Comparison of ENCODE assay signal across 1 cellular context in genomic region chr3:111978833-111979688, GRCh38.
TF ChIP-seq lines count a peak whose summit lies in the region.

TSS of gene ABHD10 (plus strand) at chr3:111979026. CDS start at chr3:111979062, 36 bp downstream.

TF ChIP-seq in K562, 482 proteins besides CTCF, POLR2A, EP300 and RAD21 (continued from another document):
- TF ChIP-seq, protein P1, sequence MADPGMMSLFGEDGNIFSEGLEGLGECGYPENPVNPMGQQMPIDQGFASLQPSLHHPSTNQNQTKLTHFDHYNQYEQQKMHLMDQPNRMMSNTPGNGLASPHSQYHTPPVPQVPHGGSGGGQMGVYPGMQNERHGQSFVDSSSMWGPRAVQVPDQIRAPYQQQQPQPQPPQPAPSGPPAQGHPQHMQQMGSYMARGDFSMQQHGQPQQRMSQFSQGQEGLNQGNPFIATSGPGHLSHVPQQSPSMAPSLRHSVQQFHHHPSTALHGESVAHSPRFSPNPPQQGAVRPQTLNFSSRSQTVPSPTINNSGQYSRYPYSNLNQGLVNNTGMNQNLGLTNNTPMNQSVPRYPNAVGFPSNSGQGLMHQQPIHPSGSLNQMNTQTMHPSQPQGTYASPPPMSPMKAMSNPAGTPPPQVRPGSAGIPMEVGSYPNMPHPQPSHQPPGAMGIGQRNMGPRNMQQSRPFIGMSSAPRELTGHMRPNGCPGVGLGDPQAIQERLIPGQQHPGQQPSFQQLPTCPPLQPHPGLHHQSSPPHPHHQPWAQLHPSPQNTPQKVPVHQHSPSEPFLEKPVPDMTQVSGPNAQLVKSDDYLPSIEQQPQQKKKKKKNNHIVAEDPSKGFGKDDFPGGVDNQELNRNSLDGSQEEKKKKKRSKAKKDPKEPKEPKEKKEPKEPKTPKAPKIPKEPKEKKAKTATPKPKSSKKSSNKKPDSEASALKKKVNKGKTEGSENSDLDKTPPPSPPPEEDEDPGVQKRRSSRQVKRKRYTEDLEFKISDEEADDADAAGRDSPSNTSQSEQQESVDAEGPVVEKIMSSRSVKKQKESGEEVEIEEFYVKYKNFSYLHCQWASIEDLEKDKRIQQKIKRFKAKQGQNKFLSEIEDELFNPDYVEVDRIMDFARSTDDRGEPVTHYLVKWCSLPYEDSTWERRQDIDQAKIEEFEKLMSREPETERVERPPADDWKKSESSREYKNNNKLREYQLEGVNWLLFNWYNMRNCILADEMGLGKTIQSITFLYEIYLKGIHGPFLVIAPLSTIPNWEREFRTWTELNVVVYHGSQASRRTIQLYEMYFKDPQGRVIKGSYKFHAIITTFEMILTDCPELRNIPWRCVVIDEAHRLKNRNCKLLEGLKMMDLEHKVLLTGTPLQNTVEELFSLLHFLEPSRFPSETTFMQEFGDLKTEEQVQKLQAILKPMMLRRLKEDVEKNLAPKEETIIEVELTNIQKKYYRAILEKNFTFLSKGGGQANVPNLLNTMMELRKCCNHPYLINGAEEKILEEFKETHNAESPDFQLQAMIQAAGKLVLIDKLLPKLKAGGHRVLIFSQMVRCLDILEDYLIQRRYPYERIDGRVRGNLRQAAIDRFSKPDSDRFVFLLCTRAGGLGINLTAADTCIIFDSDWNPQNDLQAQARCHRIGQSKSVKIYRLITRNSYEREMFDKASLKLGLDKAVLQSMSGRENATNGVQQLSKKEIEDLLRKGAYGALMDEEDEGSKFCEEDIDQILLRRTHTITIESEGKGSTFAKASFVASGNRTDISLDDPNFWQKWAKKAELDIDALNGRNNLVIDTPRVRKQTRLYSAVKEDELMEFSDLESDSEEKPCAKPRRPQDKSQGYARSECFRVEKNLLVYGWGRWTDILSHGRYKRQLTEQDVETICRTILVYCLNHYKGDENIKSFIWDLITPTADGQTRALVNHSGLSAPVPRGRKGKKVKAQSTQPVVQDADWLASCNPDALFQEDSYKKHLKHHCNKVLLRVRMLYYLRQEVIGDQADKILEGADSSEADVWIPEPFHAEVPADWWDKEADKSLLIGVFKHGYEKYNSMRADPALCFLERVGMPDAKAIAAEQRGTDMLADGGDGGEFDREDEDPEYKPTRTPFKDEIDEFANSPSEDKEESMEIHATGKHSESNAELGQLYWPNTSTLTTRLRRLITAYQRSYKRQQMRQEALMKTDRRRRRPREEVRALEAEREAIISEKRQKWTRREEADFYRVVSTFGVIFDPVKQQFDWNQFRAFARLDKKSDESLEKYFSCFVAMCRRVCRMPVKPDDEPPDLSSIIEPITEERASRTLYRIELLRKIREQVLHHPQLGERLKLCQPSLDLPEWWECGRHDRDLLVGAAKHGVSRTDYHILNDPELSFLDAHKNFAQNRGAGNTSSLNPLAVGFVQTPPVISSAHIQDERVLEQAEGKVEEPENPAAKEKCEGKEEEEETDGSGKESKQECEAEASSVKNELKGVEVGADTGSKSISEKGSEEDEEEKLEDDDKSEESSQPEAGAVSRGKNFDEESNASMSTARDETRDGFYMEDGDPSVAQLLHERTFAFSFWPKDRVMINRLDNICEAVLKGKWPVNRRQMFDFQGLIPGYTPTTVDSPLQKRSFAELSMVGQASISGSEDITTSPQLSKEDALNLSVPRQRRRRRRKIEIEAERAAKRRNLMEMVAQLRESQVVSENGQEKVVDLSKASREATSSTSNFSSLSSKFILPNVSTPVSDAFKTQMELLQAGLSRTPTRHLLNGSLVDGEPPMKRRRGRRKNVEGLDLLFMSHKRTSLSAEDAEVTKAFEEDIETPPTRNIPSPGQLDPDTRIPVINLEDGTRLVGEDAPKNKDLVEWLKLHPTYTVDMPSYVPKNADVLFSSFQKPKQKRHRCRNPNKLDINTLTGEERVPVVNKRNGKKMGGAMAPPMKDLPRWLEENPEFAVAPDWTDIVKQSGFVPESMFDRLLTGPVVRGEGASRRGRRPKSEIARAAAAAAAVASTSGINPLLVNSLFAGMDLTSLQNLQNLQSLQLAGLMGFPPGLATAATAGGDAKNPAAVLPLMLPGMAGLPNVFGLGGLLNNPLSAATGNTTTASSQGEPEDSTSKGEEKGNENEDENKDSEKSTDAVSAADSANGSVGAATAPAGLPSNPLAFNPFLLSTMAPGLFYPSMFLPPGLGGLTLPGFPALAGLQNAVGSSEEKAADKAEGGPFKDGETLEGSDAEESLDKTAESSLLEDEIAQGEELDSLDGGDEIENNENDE (IDR thresholded peaks at IDR 0.05; ENCODE audit: low read depth, low read length), result no peak
- TF ChIP-seq NR3C1 (CRISPR knock-in tag; IDR thresholded peaks at IDR 0.05), result no peak
- TF ChIP-seq TAF7 (tag; IDR thresholded peaks at IDR 0.05), result no peak
- no peak for TF ChIP-seq NFIC (IDR thresholded peaks at IDR 0.05)
- TF ChIP-seq ESRRA (IDR thresholded peaks at IDR 0.05; ENCODE audit: borderline replicate concordance, low read depth), result no peak
- TF ChIP-seq PHF21A (IDR thresholded peaks at IDR 0.05; ENCODE audit: borderline replicate concordance, low read depth), result no peak
- no peak for TF ChIP-seq TCFL5 (CRISPR knock-in tag; conservative IDR thresholded peaks at IDR 0.05)
- no peak for TF ChIP-seq FUS (optimal IDR thresholded peaks at IDR 0.05; ENCODE audit: low read depth, low read length)
- no peak for TF ChIP-seq MCM3 (IDR thresholded peaks at IDR 0.05)
- no peak for TF ChIP-seq HMGXB4 (CRISPR knock-in tag; IDR thresholded peaks at IDR 0.05)
- TF ChIP-seq HLTF (IDR thresholded peaks at IDR 0.05), result no peak
- TF ChIP-seq PRMT5 (CRISPR knock-in tag; IDR thresholded peaks at IDR 0.05), result no peak
- TF ChIP-seq BCL6 (CRISPR knock-in tag; IDR thresholded peaks at IDR 0.05), result no peak
- TF ChIP-seq ETV1 (tag; conservative IDR thresholded peaks at IDR 0.05; ENCODE audit: low read depth), result no peak
- no peak for TF ChIP-seq HMG20A (CRISPR knock-in tag; conservative IDR thresholded peaks at IDR 0.05)
- TF ChIP-seq TEAD1 (CRISPR knock-in tag; IDR thresholded peaks at IDR 0.05), result no peak
- TF ChIP-seq PYGO2 (tag; IDR thresholded peaks at IDR 0.05), result no peak
- no peak for TF ChIP-seq ZNF197 (CRISPR knock-in tag; IDR thresholded peaks at IDR 0.05; ENCODE audit: low read depth)
- no peak for TF ChIP-seq CBX8 (IDR thresholded peaks at IDR 0.05; ENCODE audit: borderline replicate concordance, extremely low read depth, low read depth, low read length, poor library complexity, severe bottlenecking)
- no peak for TF ChIP-seq HNRNPL (IDR thresholded peaks at IDR 0.05; ENCODE audit: low read depth, low read length)
- no peak for TF ChIP-seq SMARCE1 (IDR thresholded peaks at IDR 0.05)
- TF ChIP-seq NCOA6 (IDR thresholded peaks at IDR 0.05), result no peak
- TF ChIP-seq PHF20 (IDR thresholded peaks at IDR 0.05; ENCODE audit: partially characterized antibody), result no peak
- no peak for TF ChIP-seq ILK (tag; IDR thresholded peaks at IDR 0.05; ENCODE audit: borderline replicate concordance, low read depth)
- no peak for TF ChIP-seq U2AF2 (optimal IDR thresholded peaks at IDR 0.05; ENCODE audit: low read depth, low read length)
- TF ChIP-seq ZFP36 (IDR thresholded peaks at IDR 0.05; ENCODE audit: low read depth, low read length, partially characterized antibody), result no peak
- no peak for TF ChIP-seq SRF (CRISPR knock-in tag; IDR thresholded peaks at IDR 0.05)
- no peak for TF ChIP-seq TRIM28 (IDR thresholded peaks at IDR 0.05)
- no peak for TF ChIP-seq ZNF239 (CRISPR knock-in tag; IDR thresholded peaks at IDR 0.05)
- TF ChIP-seq SPI1 (IDR thresholded peaks at IDR 0.05; ENCODE audit: borderline replicate concordance, low read depth, low read length), result no peak
- no peak for TF ChIP-seq MED1 (CRISPR knock-in tag; IDR thresholded peaks at IDR 0.05; ENCODE audit: borderline replicate concordance)
- TF ChIP-seq MTA1 (IDR thresholded peaks at IDR 0.05; ENCODE audit: borderline replicate concordance), result no peak
- no peak for TF ChIP-seq CHD2 (IDR thresholded peaks at IDR 0.05; ENCODE audit: low read depth, low read length)
- TF ChIP-seq ZKSCAN1 (IDR thresholded peaks at IDR 0.05; ENCODE audit: low read depth, low read length), result no peak
- TF ChIP-seq BACH1 (tag; IDR thresholded peaks at IDR 0.05), result no peak
- TF ChIP-seq TFE3 (CRISPR knock-in tag; IDR thresholded peaks at IDR 0.05), result no peak
- TF ChIP-seq KLF1 (tag; IDR thresholded peaks at IDR 0.05), result no peak
- no peak for TF ChIP-seq HEY1 (CRISPR knock-in tag; IDR thresholded peaks at IDR 0.05; ENCODE audit: borderline replicate concordance)
- TF ChIP-seq, protein P2, sequence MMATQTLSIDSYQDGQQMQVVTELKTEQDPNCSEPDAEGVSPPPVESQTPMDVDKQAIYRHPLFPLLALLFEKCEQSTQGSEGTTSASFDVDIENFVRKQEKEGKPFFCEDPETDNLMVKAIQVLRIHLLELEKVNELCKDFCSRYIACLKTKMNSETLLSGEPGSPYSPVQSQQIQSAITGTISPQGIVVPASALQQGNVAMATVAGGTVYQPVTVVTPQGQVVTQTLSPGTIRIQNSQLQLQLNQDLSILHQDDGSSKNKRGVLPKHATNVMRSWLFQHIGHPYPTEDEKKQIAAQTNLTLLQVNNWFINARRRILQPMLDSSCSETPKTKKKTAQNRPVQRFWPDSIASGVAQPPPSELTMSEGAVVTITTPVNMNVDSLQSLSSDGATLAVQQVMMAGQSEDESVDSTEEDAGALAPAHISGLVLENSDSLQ (IDR thresholded peaks at IDR 0.05), result peak; percentile 84; the same call in 1 of the 2 replicates
- no peak for TF ChIP-seq MECOM (CRISPR knock-in tag; IDR thresholded peaks at IDR 0.05)
- no peak for TF ChIP-seq CREB1 (IDR thresholded peaks at IDR 0.05)
- TF ChIP-seq CREB1 (CRISPR knock-in tag; IDR thresholded peaks at IDR 0.05), result no peak
- no peak for TF ChIP-seq MEF2A (IDR thresholded peaks at IDR 0.05; ENCODE audit: control insufficient read depth, low read depth, low read length)
- no peak for TF ChIP-seq SMARCA4 (IDR thresholded peaks at IDR 0.05)
- no peak for TF ChIP-seq CBX2 (IDR thresholded peaks at IDR 0.05; ENCODE audit: insufficient read depth, low read length, poor library complexity, severe bottlenecking)
- TF ChIP-seq BRF1 (IDR thresholded peaks at IDR 0.05; ENCODE audit: borderline replicate concordance, extremely low read depth, insufficient read length), result no peak
- no peak for TF ChIP-seq ZNF316 (IDR thresholded peaks at IDR 0.05)
- TF ChIP-seq ZNF77 (CRISPR knock-in tag; IDR thresholded peaks at IDR 0.05), result no peak
- TF ChIP-seq MCM7 (IDR thresholded peaks at IDR 0.05), result no peak
- TF ChIP-seq, protein P3, sequence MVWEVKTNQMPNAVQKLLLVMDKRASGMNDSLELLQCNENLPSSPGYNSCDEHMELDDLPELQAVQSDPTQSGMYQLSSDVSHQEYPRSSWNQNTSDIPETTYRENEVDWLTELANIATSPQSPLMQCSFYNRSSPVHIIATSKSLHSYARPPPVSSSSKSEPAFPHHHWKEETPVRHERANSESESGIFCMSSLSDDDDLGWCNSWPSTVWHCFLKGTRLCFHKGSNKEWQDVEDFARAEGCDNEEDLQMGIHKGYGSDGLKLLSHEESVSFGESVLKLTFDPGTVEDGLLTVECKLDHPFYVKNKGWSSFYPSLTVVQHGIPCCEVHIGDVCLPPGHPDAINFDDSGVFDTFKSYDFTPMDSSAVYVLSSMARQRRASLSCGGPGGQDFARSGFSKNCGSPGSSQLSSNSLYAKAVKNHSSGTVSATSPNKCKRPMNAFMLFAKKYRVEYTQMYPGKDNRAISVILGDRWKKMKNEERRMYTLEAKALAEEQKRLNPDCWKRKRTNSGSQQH (CRISPR knock-in tag; IDR thresholded peaks at IDR 0.05), result no peak
- TF ChIP-seq MYC (IDR thresholded peaks at IDR 0.05; ENCODE audit: low read depth, low read length), result peak; percentile 39; the same call in 1 of the 2 replicates
- TF ChIP-seq MYC (CRISPR knock-in tag; IDR thresholded peaks at IDR 0.05; ENCODE audit: borderline replicate concordance, low read depth), result no peak
- TF ChIP-seq ZNF143 (CRISPR knock-in tag; IDR thresholded peaks at IDR 0.05), result no peak
- TF ChIP-seq, protein P4, sequence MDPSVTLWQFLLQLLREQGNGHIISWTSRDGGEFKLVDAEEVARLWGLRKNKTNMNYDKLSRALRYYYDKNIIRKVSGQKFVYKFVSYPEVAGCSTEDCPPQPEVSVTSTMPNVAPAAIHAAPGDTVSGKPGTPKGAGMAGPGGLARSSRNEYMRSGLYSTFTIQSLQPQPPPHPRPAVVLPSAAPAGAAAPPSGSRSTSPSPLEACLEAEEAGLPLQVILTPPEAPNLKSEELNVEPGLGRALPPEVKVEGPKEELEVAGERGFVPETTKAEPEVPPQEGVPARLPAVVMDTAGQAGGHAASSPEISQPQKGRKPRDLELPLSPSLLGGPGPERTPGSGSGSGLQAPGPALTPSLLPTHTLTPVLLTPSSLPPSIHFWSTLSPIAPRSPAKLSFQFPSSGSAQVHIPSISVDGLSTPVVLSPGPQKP (CRISPR knock-in tag; IDR thresholded peaks at IDR 0.05), result no peak
- TF ChIP-seq FOXP1 (CRISPR knock-in tag; IDR thresholded peaks at IDR 0.05), result 0 out of 2 replicates have a peak, but pooled peaks have one; percentile 26
- no peak for TF ChIP-seq OTX1 (CRISPR knock-in tag; IDR thresholded peaks at IDR 0.05)
- TF ChIP-seq FOXA3 (CRISPR knock-in tag; conservative IDR thresholded peaks at IDR 0.05 in 1 of 2, IDR thresholded peaks at IDR 0.05 in 1 of 2), result no peak
- TF ChIP-seq ZNF584 (CRISPR knock-in tag; IDR thresholded peaks at IDR 0.05; ENCODE audit: low read depth), result no peak
- TF ChIP-seq ZNF408 (CRISPR knock-in tag; IDR thresholded peaks at IDR 0.05; ENCODE audit: low read depth), result no peak
- no peak for TF ChIP-seq ZZZ3 (IDR thresholded peaks at IDR 0.05)
